Comparison of ENCODE assay signal across 13 cellular contexts in the genomic region with DNA sequence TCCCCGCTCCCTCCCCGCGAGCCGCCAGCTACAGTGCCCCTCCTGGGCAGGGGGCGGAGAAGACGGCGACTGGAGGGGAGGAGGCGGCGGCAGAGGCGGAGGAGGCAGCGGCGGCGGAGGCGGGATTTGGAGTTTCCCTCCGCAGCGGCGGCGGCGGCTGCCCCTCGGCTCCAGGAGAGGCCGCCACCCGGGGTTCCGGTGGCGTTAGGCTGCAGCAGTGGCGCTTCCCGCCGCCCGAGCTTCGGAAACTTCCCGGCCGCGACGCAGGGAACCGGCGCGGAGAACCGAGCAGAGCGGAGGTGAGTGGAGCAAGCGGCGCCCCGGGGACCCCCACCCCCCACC. TPM values are rescaled to one million over a fixed set of nuclear protein-coding genes. Genes with fewer than 3 reads are reported as not detected.
DNase-seq lines count a peak whose midpoint lies in the region; ATAC-seq, FAIRE-seq and TF ChIP-seq lines count a peak whose summit lies in the region.
"Had no signal": no experiment of that assay in that cellular context is flagged by ENCODE, and none has a peak within 500 bp of the region (broad histone marks: within the 10 kb centered on the region; RNA-seq: fewer than 3 reads in every experiment).

No MANE protein-coding gene starts in this region.

- DNase-seq in SK-N-SH (peak; percentile 75), K562 (ENCODE audit: extremely low read depth in 1 of 4, low spot score in 3 of 4) (peak in 3 of 4 experiments; percentile 49 to 78 (median 60)), pancreas (peak in 4 of 6 donors; percentile 7 to 62 (median 32)), NCI-H1436 (lab: John Stamatoyannopoulos, UW) (no peak), mucosa of descending colon (no peak)
- DNase-seq: activated CD4-positive, CD25-positive, alpha-beta regulatory T cell; NCI-H446 had no signal

- intact Hi-C loops in K562 (cut with micrococcal nuclease), result no loop called here
- intact Hi-C loops in pancreas (cut with DNase I), result loop anchor here in 1 of 3 donors (10.0 kb wide), 1 partner anchor 87 kb away; no protein-coding TSS in a partner anchor
- intact Hi-C loops in mucosa of descending colon (cut with DNase I, micrococcal nuclease), result no loop called here

- POLR2A ChIA-PET in SK-N-SH (lab: Yijun Ruan, JAX) (no interaction called here), HEK293 (lab: Yijun Ruan, JAX) (interaction anchor here (0.5 kb wide), 1 partner anchor 205 kb away, joined by 3 read pairs; no protein-coding TSS in a partner anchor), K562 (lab: Yijun Ruan, JAX) (no interaction called here)

- H3K79me2 ChIP-seq in SK-N-SH (ENCODE audit: insufficient read depth) (no peaks in the 10 kb centered on the region), K562 (ENCODE audit: control insufficient read depth, insufficient read depth, low read length) (no peaks in the 10 kb centered on the region)

- no peak overlapping the region for H3K27ac ChIP-seq in SK-N-SH (ENCODE audit: low read depth in 2 of 2, low read length in 1 of 2)
- no peak overlapping the region for H3K27ac ChIP-seq in HEK293 (ENCODE audit: extremely low read depth, low read depth, low read length)
- H3K27ac ChIP-seq in K562 (ENCODE audit: extremely low read depth, low read depth, low read length), result no peak overlapping the region
- H3K27ac ChIP-seq in pancreas, result no peak overlapping the region

- ATAC-seq in SK-N-SH treated with all-trans-retinoic acid at 6 μM for 48 hours (no peak), K562 (peak; percentile 47), pancreas (peak in 2 of 4 donors; percentile 11 to 12), HG03439 (IDR thresholded peaks at IDR 0.05; ENCODE audit: unreplicated experiment) (no peak), mucosa of descending colon (no peak)

- H3K4me1 ChIP-seq in SK-N-SH (ENCODE audit: control insufficient read depth in 1 of 2, insufficient read depth in 2 of 2, low read depth in 1 of 2, low read length in 1 of 2), result peaks cover 0 to 25% of the 10 kb centered on the region in 2 experiments; a peak in 1 of 4 replicates
- peaks cover 3% of the 10 kb centered on the region; the same call in 1 of the 2 replicates for H3K4me1 ChIP-seq in HEK293 (ENCODE audit: control insufficient read depth, insufficient read depth, low read length)
- peaks cover 7 to 78% of the 10 kb centered on the region in 2 experiments; a peak in 3 of 5 replicates for H3K4me1 ChIP-seq in K562 (replicated peaks in 1 of 2; ENCODE audit: control insufficient read depth in 2 of 2, insufficient read depth in 2 of 2, low read length in 2 of 2)
- H3K4me1 ChIP-seq in pancreas, result no peaks in the 10 kb centered on the region
- H3K4me1 ChIP-seq in mucosa of descending colon (ENCODE audit: low read depth), result no peaks in the 10 kb centered on the region

- H4K20me1 ChIP-seq in SK-N-SH (ENCODE audit: insufficient read depth) (no peaks in the 10 kb centered on the region), K562 (replicated peaks; ENCODE audit: control insufficient read depth, insufficient read depth, low read length) (no peaks in the 10 kb centered on the region)

- FAIRE-seq in K562 (lab: Jason Lieb, UNC), result no peak
- no peak for FAIRE-seq in pancreas (lab: Jason Lieb, UNC)
- FAIRE-seq: endothelial cell of umbilical vein had no signal

- no peak for TF ChIP-seq POLR2A in K562 (conservative IDR thresholded peaks at IDR 0.05)

- H3K36me3 ChIP-seq in SK-N-SH (replicated peaks in 1 of 2; ENCODE audit: control insufficient read depth in 1 of 2, insufficient read depth in 2 of 2, low read length in 1 of 2) (no peaks in the 10 kb centered on the region), HEK293 (ENCODE audit: control insufficient read depth in 2 of 2, insufficient read depth in 1 of 2, low read length in 2 of 2) (no peaks in the 10 kb centered on the region), K562 (ENCODE audit: control insufficient read depth, insufficient read depth, low read length) (no peaks in the 10 kb centered on the region), pancreas (no peaks in the 10 kb centered on the region), mucosa of descending colon (ENCODE audit: low read depth) (no peaks in the 10 kb centered on the region)

- H3F3A ChIP-seq in SK-N-SH (replicated peaks; ENCODE audit: insufficient read depth), result no peaks in the 10 kb centered on the region

- H3K4me2 ChIP-seq in SK-N-SH (no peak overlapping the region), K562 (ENCODE audit: insufficient read depth, low read length) (no peak overlapping the region)

- in situ Hi-C loops in K562 (cut with MboI), result no loop called here

- TF ChIP-seq RAD21 in SK-N-SH (IDR thresholded peaks at IDR 0.05; ENCODE audit: low read length) (no peak), K562 (CRISPR knock-in tag; conservative IDR thresholded peaks at IDR 0.05 in 1 of 2, IDR thresholded peaks at IDR 0.05 in 1 of 2) (no peak)

- 16% methylated on average over 6 of the region's 41 CpGs for WGBS in SK-N-SH (ENCODE audit: low lambda C conversion rate)
- WGBS in K562 (ENCODE audit: insufficient coverage, low coverage, missing lambda C conversion rate), result no CpG with 5 or more reads among the region's 41 CpGs
- WGBS in pancreas, 2 donors, result 0 to 9% methylated on average over 15 to 31 of the region's 41 CpGs

- TF ChIP-seq EP300 in SK-N-SH (IDR thresholded peaks at IDR 0.05; ENCODE audit: borderline replicate concordance in 1 of 2, low read depth in 1 of 2, low read length in 1 of 2), result no peak
- no peak for TF ChIP-seq EP300 in K562 (IDR thresholded peaks at IDR 0.05; ENCODE audit: low read length)

- H3K9me3 ChIP-seq in SK-N-SH (no peaks in the 10 kb centered on the region), HEK293 (ENCODE audit: control insufficient read depth, insufficient read depth, low read depth, low read length) (no peaks in the 10 kb centered on the region), K562 (replicated peaks; ENCODE audit: control insufficient read depth, insufficient read depth, low read depth, low read length) (no peaks in the 10 kb centered on the region), pancreas (no peaks in the 10 kb centered on the region), mucosa of descending colon (no peaks in the 10 kb centered on the region)

- H3K4me3 ChIP-seq in SK-N-SH (ENCODE audit: low read depth in 2 of 2, low read length in 1 of 2) (peak overlapping the region in 1 of 2 experiments; percentile 18; a peak in 1 of 4 replicates), HEK293 (ENCODE audit: low read depth, low read length) (peak overlapping the region; percentile 7; the same call in 1 of the 2 replicates), K562 (no peak overlapping the region), pancreas (peak overlapping the region in 1 of 4 donors; percentile 10), mucosa of descending colon (no peak overlapping the region)

- no TSS peak for BruUV-seq in K562 (replicated peaks; lab: Mats Ljungman, UMichigan)

- H3K9ac ChIP-seq in SK-N-SH, result no peak overlapping the region
- no peak overlapping the region for H3K9ac ChIP-seq in K562 (ENCODE audit: insufficient read depth in 1 of 2, low read depth in 2 of 2, low read length in 2 of 2)

- H2AFZ ChIP-seq in SK-N-SH (ENCODE audit: low read depth) (no peak overlapping the region), K562 (ENCODE audit: low read depth, low read length) (peak overlapping the region; percentile 24; the same call in 1 of the 2 replicates)

- no peak for TF ChIP-seq CTCF in SK-N-SH (IDR thresholded peaks at IDR 0.05)
- no peak for TF ChIP-seq CTCF in HEK293 (tag by site-specific recombination; IDR thresholded peaks at IDR 0.05)
- peak in 1 of 3 experiments; percentile 16; a peak in 1 of 6 replicates for TF ChIP-seq CTCF in K562 (IDR thresholded peaks at IDR 0.05 in 2 of 3, conservative IDR thresholded peaks at IDR 0.05 in 1 of 3; ENCODE audit: insufficient read depth in 2 of 3, low read depth in 1 of 3, low read length in 3 of 3)
- no peak for TF ChIP-seq CTCF in pancreas (IDR thresholded peaks at IDR 0.05)
- TF ChIP-seq CTCF in mucosa of descending colon (IDR thresholded peaks at IDR 0.05), result no peak

- CTCF ChIA-PET in SK-N-SH (lab: Yijun Ruan, JAX) (interaction anchor here (0.6 to 11.0 kb wide), 3 partner anchors 11 to 33 kb away, joined by 3 to 106 read pairs (median 17); no protein-coding TSS in a partner anchor), HEK293 (lab: Yijun Ruan, JAX) (interaction anchor here (1.5 to 3.2 kb wide), 2 partner anchors 11 to 26 kb away, joined by 3 to 11 read pairs; no protein-coding TSS in a partner anchor), K562 (lab: Yijun Ruan, JAX; ENCODE audit: low intra/inter-chr PET ratio) (no interaction called here)

- no peaks in the 10 kb centered on the region for H3K9me1 ChIP-seq in K562 (ENCODE audit: control insufficient read depth, insufficient read depth, low read length)

- H3K27me3 ChIP-seq in SK-N-SH (ENCODE audit: insufficient read depth) (peaks cover 71% of the 10 kb centered on the region), K562 (ENCODE audit: control insufficient read depth in 2 of 2, insufficient read depth in 2 of 2, low read length in 2 of 2) (peaks cover 0 to 16% of the 10 kb centered on the region in 2 experiments; a peak in 2 of 5 replicates), pancreas (peaks cover 0 to 36% (median 5%) of the 10 kb centered on the region in 4 donors)

- H3K9me2 ChIP-seq in SK-N-SH, result no peaks in the 10 kb centered on the region

RNA-seq across cellular contexts. Expression of a gene that starts 4.7 kb away (rescaled TPM):
- polyA plus RNA-seq in SK-N-SH (2012; rRNA removed) (0.05 and 0.08 TPM in 2 replicates), K562 (2011; rRNA removed) (8.8 and 20.5 TPM in 2 replicates), K562 (2014; fragmentation: Illumina TruSeq; extraction: Trizol) (5.5 and 7.1 TPM in 2 replicates), K562 (2014; fragmentation: Nextera tagmentation; extraction: Ambion mirVana) (under 1 TPM; 0.11 to 0.31 TPM), K562 (2014; rRNA removed) (8.4 and 9.2 TPM in 2 replicates), pancreas (under 1 TPM in 1 of 2 donors, not detected in 1; 0.07 TPM)
- 0.04 and 0.07 TPM in 2 replicates for polyA plus RNA-seq in SK-N-SH (2012; cell fraction: cytosol; rRNA removed)
- polyA plus RNA-seq in SK-N-SH (2012; cell fraction: nucleus; rRNA removed), result 0.06 TPM in 1 of 2 replicates, not detected in the other
- total RNA-seq in K562 (2011; cell fraction: chromatin; rRNA removed; ENCODE audit: low replicate concordance), result 2.3 and 6.4 TPM in 2 replicates
- 6.8 and 7.3 TPM in 2 replicates for total RNA-seq in K562 (2011; cell fraction: nucleolus; rRNA removed)
- 3.4 and 3.9 TPM in 2 replicates for total RNA-seq in K562 (2011; cell fraction: nucleoplasm; rRNA removed)
- total RNA-seq in K562 (2014; rRNA removed) (10.6 and 17.8 TPM in 2 replicates), K562 (2014; rRNA removed; fragmentation: Illumina TruSeq; extraction: Trizol) (2.5 and 3.2 TPM in 2 replicates), K562 (2015; rRNA removed; fragmentation: Illumina TruSeq; extraction: Trizol) (4.6 and 5.2 TPM in 2 replicates), K562 (2021) (13.0 and 14.1 TPM in 2 replicates), pancreas (under 1 TPM in 3 of 6 donors, not detected in 3; 0.09 to 0.28 (median 0.14) TPM), mucosa of descending colon (not detected)
- 22.4 and 26.1 TPM in 2 replicates for polyA plus RNA-seq in K562 (2011; cell fraction: cytosol; rRNA removed)
- 11.9 and 18.7 TPM in 2 replicates for polyA plus RNA-seq in K562 (2011; cell fraction: nucleus; rRNA removed)
- 7.4 and 10.8 TPM in 2 replicates for polyA plus RNA-seq in K562 (2012)
- polyA minus RNA-seq in K562 (2011; rRNA and poly(A)+ RNA removed), result 5.2 and 5.5 TPM in 2 replicates
- polyA minus RNA-seq in K562 (2011; cell fraction: cytosol; rRNA and poly(A)+ RNA removed), result 7.3 and 20.2 TPM in 2 replicates
- polyA minus RNA-seq in K562 (2011; cell fraction: nucleus; rRNA and poly(A)+ RNA removed), result 2.7 and 6.7 TPM in 2 replicates
- total RNA-seq: endothelial cell of umbilical vein, mononuclear cell had no signal

RNA-seq across cellular contexts. Expression of a gene that starts 31.3 kb away (rescaled TPM):
- polyA plus RNA-seq in SK-N-SH (2012; rRNA removed), result 1.2 and 2.5 TPM in 2 replicates
- 0.44 and 0.64 TPM in 2 replicates for polyA plus RNA-seq in SK-N-SH (2012; cell fraction: cytosol; rRNA removed)
- 12.7 and 15.1 TPM in 2 replicates for polyA plus RNA-seq in SK-N-SH (2012; cell fraction: nucleus; rRNA removed)
- total RNA-seq in K562 (2011; cell fraction: chromatin; rRNA removed; ENCODE audit: low replicate concordance), result 17.5 and 43.4 TPM in 2 replicates
- 37.0 TPM in 2 replicates for total RNA-seq in K562 (2011; cell fraction: nucleolus; rRNA removed)
- 18.2 and 26.2 TPM in 2 replicates for total RNA-seq in K562 (2011; cell fraction: nucleoplasm; rRNA removed)
- 1.3 and 1.4 TPM in 2 replicates for total RNA-seq in K562 (2014; rRNA removed)
- total RNA-seq in K562 (2014; rRNA removed; fragmentation: Illumina TruSeq; extraction: Trizol), result 0.25 and 0.48 TPM in 2 replicates
- 0.51 and 0.79 TPM in 2 replicates for total RNA-seq in K562 (2015; rRNA removed; fragmentation: Illumina TruSeq; extraction: Trizol)
- 1.9 and 2.2 TPM in 2 replicates for total RNA-seq in K562 (2021)
- 7.5 and 23.6 TPM in 2 replicates for polyA plus RNA-seq in K562 (2011; rRNA removed)
- polyA plus RNA-seq in K562 (2011; cell fraction: cytosol; rRNA removed), result 10.0 and 17.5 TPM in 2 replicates
- 100 and 212 TPM in 2 replicates for polyA plus RNA-seq in K562 (2011; cell fraction: nucleus; rRNA removed)
- 6.0 and 17.0 TPM in 2 replicates for polyA plus RNA-seq in K562 (2012)
- 1.0 and 1.2 TPM in 2 replicates for polyA plus RNA-seq in K562 (2014; fragmentation: Illumina TruSeq; extraction: Trizol)
- polyA plus RNA-seq in K562 (2014; fragmentation: Nextera tagmentation; extraction: Ambion mirVana), result under 1 TPM in 1 of 2 experiments, not detected in 1; 0.13 TPM
- 1.7 and 2.5 TPM in 2 replicates for polyA plus RNA-seq in K562 (2014; rRNA removed)
- polyA minus RNA-seq in K562 (2011; rRNA and poly(A)+ RNA removed), result 3.5 and 6.7 TPM in 2 replicates
- 2.9 and 11.2 TPM in 2 replicates for polyA minus RNA-seq in K562 (2011; cell fraction: cytosol; rRNA and poly(A)+ RNA removed)
- polyA minus RNA-seq in K562 (2011; cell fraction: nucleus; rRNA and poly(A)+ RNA removed), result 20.6 and 48.3 TPM in 2 replicates
- under 1 TPM in 3 of 6 donors, not detected in 3; 0.35 to 0.67 (median 0.49) TPM for total RNA-seq in pancreas
- under 1 TPM; 0.28 to 0.99 TPM for polyA plus RNA-seq in pancreas
- total RNA-seq in mucosa of descending colon, result 10 to 100 TPM in 1 of 3 donors, 1 to 10 TPM in 2; 4.6 to 63.0 (median 5.5) TPM
- total RNA-seq: activated T-helper 1 cell treated with anti-CD3 and anti-CD28 coated beads, Interleukin-12 subunit alpha, Interleukin-12 subunit beta, Interleukin-2, Interleukin-4 antibody, amounts not matched to agents 30 ng/mL and 10 ng/mL and 1 ng/mL, durations not matched to agents 14 hours and 24 hours and 36 hours; endothelial cell of umbilical vein had no signal

RNA-seq across cellular contexts. Expression of a gene that starts 43.3 kb away (rescaled TPM):
- polyA plus RNA-seq in SK-N-SH (2012; rRNA removed) (44.5 and 45.3 TPM in 2 replicates), K562 (2011; rRNA removed) (25.3 and 32.9 TPM in 2 replicates), K562 (2014; fragmentation: Illumina TruSeq; extraction: Trizol) (18.0 and 18.2 TPM in 2 replicates), K562 (2014; fragmentation: Nextera tagmentation; extraction: Ambion mirVana) (1 to 10 TPM in 1 of 2 experiments, under 1 TPM in 1; 0.92 to 1.6 TPM), K562 (2014; rRNA removed) (35.9 and 47.3 TPM in 2 replicates), pancreas (10 to 100 TPM; 26.3 to 32.1 TPM)
- 29.3 and 41.5 TPM in 2 replicates for polyA plus RNA-seq in SK-N-SH (2012; cell fraction: cytosol; rRNA removed)
- 24.8 and 34.7 TPM in 2 replicates for polyA plus RNA-seq in SK-N-SH (2012; cell fraction: nucleus; rRNA removed)
- total RNA-seq in K562 (2011; cell fraction: chromatin; rRNA removed; ENCODE audit: low replicate concordance), result 9.4 and 14.9 TPM in 2 replicates
- 13.5 and 17.1 TPM in 2 replicates for total RNA-seq in K562 (2011; cell fraction: nucleolus; rRNA removed)
- 12.1 and 14.7 TPM in 2 replicates for total RNA-seq in K562 (2011; cell fraction: nucleoplasm; rRNA removed)
- total RNA-seq in K562 (2014; rRNA removed) (53.8 and 59.5 TPM in 2 replicates), K562 (2014; rRNA removed; fragmentation: Illumina TruSeq; extraction: Trizol) (11.6 and 12.8 TPM in 2 replicates), K562 (2015; rRNA removed; fragmentation: Illumina TruSeq; extraction: Trizol) (27.0 and 30.0 TPM in 2 replicates), K562 (2021) (25.3 and 28.5 TPM in 2 replicates), pancreas (10 to 100 TPM in 1 of 6 donors, 1 to 10 TPM in 5; 6.7 to 10.6 (median 8.1) TPM), mucosa of descending colon (10 to 100 TPM; 13.1 to 19.9 (median 16.0) TPM)
- 46.4 and 64.2 TPM in 2 replicates for polyA plus RNA-seq in K562 (2011; cell fraction: cytosol; rRNA removed)
- 20.0 and 22.0 TPM in 2 replicates for polyA plus RNA-seq in K562 (2011; cell fraction: nucleus; rRNA removed)
- polyA plus RNA-seq in K562 (2012), result 19.7 and 27.3 TPM in 2 replicates
- 10.7 and 11.7 TPM in 2 replicates for polyA minus RNA-seq in K562 (2011; rRNA and poly(A)+ RNA removed)
- polyA minus RNA-seq in K562 (2011; cell fraction: cytosol; rRNA and poly(A)+ RNA removed), result 12.9 and 16.4 TPM in 2 replicates
- 4.2 and 6.2 TPM in 2 replicates for polyA minus RNA-seq in K562 (2011; cell fraction: nucleus; rRNA and poly(A)+ RNA removed)

RNA-seq across cellular contexts. Expression of a gene that starts 45.4 kb away (rescaled TPM):
- polyA plus RNA-seq in SK-N-SH (2012; rRNA removed) (22.3 and 30.8 TPM in 2 replicates), K562 (2011; rRNA removed) (139 and 294 TPM in 2 replicates), K562 (2014; fragmentation: Illumina TruSeq; extraction: Trizol) (73.5 and 87.0 TPM in 2 replicates), K562 (2014; fragmentation: Nextera tagmentation; extraction: Ambion mirVana) (1 to 10 TPM in 1 of 2 experiments, under 1 TPM in 1; 0.68 to 1.7 TPM), K562 (2014; rRNA removed) (76.7 and 77.6 TPM in 2 replicates), pancreas (10 to 100 TPM; 12.3 to 14.4 TPM)
- polyA plus RNA-seq in SK-N-SH (2012; cell fraction: cytosol; rRNA removed), result 14.8 and 24.2 TPM in 2 replicates
- 64.5 and 67.9 TPM in 2 replicates for polyA plus RNA-seq in SK-N-SH (2012; cell fraction: nucleus; rRNA removed)
- 456 and 1,096 TPM in 2 replicates for total RNA-seq in K562 (2011; cell fraction: chromatin; rRNA removed; ENCODE audit: low replicate concordance)
- total RNA-seq in K562 (2011; cell fraction: nucleolus; rRNA removed), result 646 and 663 TPM in 2 replicates
- 500 and 510 TPM in 2 replicates for total RNA-seq in K562 (2011; cell fraction: nucleoplasm; rRNA removed)
- total RNA-seq in K562 (2014; rRNA removed) (29.6 and 45.6 TPM in 2 replicates), K562 (2014; rRNA removed; fragmentation: Illumina TruSeq; extraction: Trizol) (24.7 and 34.3 TPM in 2 replicates), K562 (2015; rRNA removed; fragmentation: Illumina TruSeq; extraction: Trizol) (30.3 and 31.0 TPM in 2 replicates), K562 (2021) (122 and 144 TPM in 2 replicates), pancreas (10 to 100 TPM in 4 of 6 donors, 1 to 10 TPM in 2; 8.4 to 15.8 (median 11.1) TPM), mucosa of descending colon (100 to 1,000 TPM; 214 to 313 (median 251) TPM)
- polyA plus RNA-seq in K562 (2011; cell fraction: cytosol; rRNA removed), result 237 and 320 TPM in 2 replicates
- 1,046 and 1,667 TPM in 2 replicates for polyA plus RNA-seq in K562 (2011; cell fraction: nucleus; rRNA removed)
- 94.9 and 162 TPM in 2 replicates for polyA plus RNA-seq in K562 (2012)
- 85.5 and 108 TPM in 2 replicates for polyA minus RNA-seq in K562 (2011; rRNA and poly(A)+ RNA removed)
- polyA minus RNA-seq in K562 (2011; cell fraction: cytosol; rRNA and poly(A)+ RNA removed), result 134 and 269 TPM in 2 replicates
- 124 and 281 TPM in 2 replicates for polyA minus RNA-seq in K562 (2011; cell fraction: nucleus; rRNA and poly(A)+ RNA removed)

Comparison
In these comparisons a context has a peak if more than half of its experiments do, and no peak if none do; other contexts are left out.
1. DNase-seq: peak in SK-N-SH (single experiment), K562 (3 of 4) and pancreas (4 of 6); none in NCI-H1436 (single experiment) and mucosa of descending colon (0 of 3).